Comparison of ENCODE assay signal across 30 cellular contexts in genomic region chr2:121504316-121504715, GRCh38. TPM values are rescaled to one million over a fixed set of nuclear protein-coding genes. Genes with fewer than 3 reads are reported as not detected.
DNase-seq lines count a peak whose midpoint lies in the region; ATAC-seq and TF ChIP-seq lines count a peak whose summit lies in the region.
"Had no signal": no experiment of that assay in that cellular context is flagged by ENCODE, and none has a peak within 500 bp of the region (broad histone marks: within the 10 kb centered on the region; RNA-seq: fewer than 3 reads in every experiment).

No MANE protein-coding gene starts in this region.

- intact Hi-C loops in CD4-positive, alpha-beta memory T cell (cut with micrococcal nuclease) = no loop called here

- no peak overlapping the region for H3K18ac ChIP-seq in mesenchymal stem cell (ENCODE audit: low read depth in 1 of 2, low read length in 2 of 2)

- H4K91ac ChIP-seq in mesenchymal stem cell (ENCODE audit: low read length) = no peak overlapping the region

- H2BK12ac ChIP-seq in mesenchymal stem cell (ENCODE audit: low read length in 2 of 2) = no peak overlapping the region

- H3K4me1 ChIP-seq in mesenchymal stem cell (ENCODE audit: control insufficient read depth, insufficient read depth, low read depth, low read length) = peaks cover 7% of the 10 kb centered on the region
- no peaks in the 10 kb centered on the region for H3K4me1 ChIP-seq in CD4-positive, alpha-beta memory T cell (ENCODE audit: insufficient read depth, low read length)
- H3K4me1 ChIP-seq: BLaER1, colonic mucosa, transverse colon had no signal

- no peak overlapping the region for H3K23ac ChIP-seq in mesenchymal stem cell (ENCODE audit: low read length in 2 of 2)

- peak overlapping the region; percentile 16 for H3K27ac Mint-ChIP-seq in activated naive CD4-positive, alpha-beta T cell treated with anti-CD3 and anti-CD28 coated beads, Interleukin-2, amount 50 U/mL, for 24 hours
- peak overlapping the region; percentile 61 for H3K27ac Mint-ChIP-seq in type B pancreatic cell
- no peak overlapping the region for H3K27ac Mint-ChIP-seq in CD4-positive, alpha-beta memory T cell
- H3K27ac Mint-ChIP-seq: activated CD8-positive, alpha-beta T cell treated with anti-CD3 and anti-CD28 coated beads, Interleukin-2, amount 10 ng/mL, durations not matched to agents 7 days and 5 days had no signal

- H3K27me3 ChIP-seq in brain microvascular endothelial cell (replicated peaks) = no peaks in the 10 kb centered on the region
- H3K27me3 ChIP-seq in mesenchymal stem cell (ENCODE audit: control insufficient read depth in 1 of 2, insufficient read depth in 1 of 2, low read length in 2 of 2) = no peaks in the 10 kb centered on the region
- H3K27me3 ChIP-seq in CD4-positive, alpha-beta memory T cell (ENCODE audit: insufficient read depth, low read length) = no peaks in the 10 kb centered on the region
- H3K27me3 ChIP-seq: adrenal gland, BLaER1, colonic mucosa, ovary, stomach, transverse colon had no signal

- H2BK5ac ChIP-seq in mesenchymal stem cell (ENCODE audit: low read depth, low read length, poor library complexity, severe bottlenecking) = peak overlapping the region; percentile 74

- no peak overlapping the region for H3K4me3 Mint-ChIP-seq in activated naive CD4-positive, alpha-beta T cell treated with anti-CD3 and anti-CD28 coated beads, Interleukin-2, amount 50 U/mL, for 24 hours
- H3K4me3 Mint-ChIP-seq in type B pancreatic cell = no peak overlapping the region
- no peak overlapping the region for H3K4me3 Mint-ChIP-seq in CD4-positive, alpha-beta memory T cell
- H3K4me3 Mint-ChIP-seq: activated CD8-positive, alpha-beta T cell treated with anti-CD3 and anti-CD28 coated beads, Interleukin-2, amount 10 ng/mL, durations not matched to agents 7 days and 5 days; naive B cell had no signal

- H3K9ac ChIP-seq in mesenchymal stem cell (ENCODE audit: low read length) = no peak overlapping the region
- H3K9ac ChIP-seq: BLaER1, KMS-11 had no signal

- DNase-seq in activated naive CD4-positive, alpha-beta T cell treated with Interleukin-2 at 50 U/mL for 16 hours = no peak
- DNase-seq in brain microvascular endothelial cell (no peak), mesenchymal stem cell (no peak), type B pancreatic cell (ENCODE audit: extremely low spot score, unreplicated experiment) (no peak), AG08395 (ENCODE audit: low spot score) (no peak)
- DNase-seq in CD4-positive, alpha-beta memory T cell = no peak
- DNase-seq: activated CD4-positive, CD25-positive, alpha-beta regulatory T cell treated with anti-CD3 and anti-CD28 coated beads, Interleukin-2, amount 50 U/mL, for 72 hours; activated CD8-positive, alpha-beta T cell treated with anti-CD3 and anti-CD28 coated beads, Interleukin-2, amount 10 ng/mL, durations not matched to agents 7 days and 5 days; colonic mucosa; COR-L47; DMS79; head of caudate nucleus; left cardiac atrium; naive B cell; NCI-H1436 treated with DMSO at 0.1 percent for 48 hours; NCI-H2107; NCI-H446 treated with DMSO at 0.1 percent for 48 hours; OCI-M1; ovary; right cardiac atrium; Right ventricle myocardium superior; stomach; transverse colon had no signal

- H3K36me3 Mint-ChIP-seq in activated naive CD4-positive, alpha-beta T cell treated with anti-CD3 and anti-CD28 coated beads, Interleukin-2, amount 50 U/mL, for 24 hours = peaks cover 43% of the 10 kb centered on the region
- peaks cover 57% of the 10 kb centered on the region for H3K36me3 Mint-ChIP-seq in type B pancreatic cell
- peaks cover 65 to 77% of the 10 kb centered on the region in 2 donors for H3K36me3 Mint-ChIP-seq in CD4-positive, alpha-beta memory T cell

- in situ Hi-C loops in brain microvascular endothelial cell (cut with HindIII; ENCODE audit: low pct_ligation_motif_present, low sequenced_read_pairs) = no loop called here

- H3K27me3 Mint-ChIP-seq in activated naive CD4-positive, alpha-beta T cell treated with anti-CD3 and anti-CD28 coated beads, Interleukin-2, amount 50 U/mL, for 24 hours = no peaks in the 10 kb centered on the region
- H3K27me3 Mint-ChIP-seq in type B pancreatic cell = no peaks in the 10 kb centered on the region
- H3K27me3 Mint-ChIP-seq in CD4-positive, alpha-beta memory T cell = no peaks in the 10 kb centered on the region
- H3K27me3 Mint-ChIP-seq: naive B cell had no signal

- TF ChIP-seq CTCF in brain microvascular endothelial cell (IDR thresholded peaks at IDR 0.05; ENCODE audit: low read depth, low read length, missing control alignments) (no peak), type B pancreatic cell (conservative IDR thresholded peaks at IDR 0.05) (no peak)

- H3K36me3 ChIP-seq in brain microvascular endothelial cell (replicated peaks) = no peaks in the 10 kb centered on the region
- H3K36me3 ChIP-seq in mesenchymal stem cell (ENCODE audit: control insufficient read depth in 1 of 2, insufficient read depth in 2 of 2, low read depth in 1 of 2, low read length in 2 of 2) = peaks cover 3 to 19% of the 10 kb centered on the region in 2 experiments
- H3K36me3 ChIP-seq in CD4-positive, alpha-beta memory T cell (ENCODE audit: insufficient read depth, low read length) = peaks cover 34% of the 10 kb centered on the region
- H3K36me3 ChIP-seq: colonic mucosa, ovary had no signal

- peak overlapping the region; percentile 94 for H2AK5ac ChIP-seq in mesenchymal stem cell (ENCODE audit: low read length, severe bottlenecking)

- H2AFZ ChIP-seq in mesenchymal stem cell (ENCODE audit: low read depth, low read length) = no peak overlapping the region

- no peaks in the 10 kb centered on the region for H3K9me3 ChIP-seq in mesenchymal stem cell (ENCODE audit: control insufficient read depth, low read length)
- no peaks in the 10 kb centered on the region for H3K9me3 ChIP-seq in CD4-positive, alpha-beta memory T cell (ENCODE audit: control insufficient read depth in 1 of 2, low read length in 2 of 2)
- H3K9me3 ChIP-seq: A549, adrenal gland, colonic mucosa, transverse colon had no signal

- no peak overlapping the region for H3K4ac ChIP-seq in mesenchymal stem cell (ENCODE audit: low read depth in 1 of 2, low read length in 2 of 2)

- no peak overlapping the region for H3K4me3 ChIP-seq in brain microvascular endothelial cell (ENCODE audit: low read depth, low read length)
- no peak overlapping the region for H3K4me3 ChIP-seq in mesenchymal stem cell (ENCODE audit: insufficient read depth in 1 of 2, low read depth in 1 of 2, low read length in 2 of 2)
- H3K4me3 ChIP-seq in CD4-positive, alpha-beta memory T cell (ENCODE audit: low read length in 2 of 2) = no peak overlapping the region
- H3K4me3 ChIP-seq: A549, adrenal gland, BLaER1, colonic mucosa, ovary, stomach, transverse colon had no signal

- H2BK120ac ChIP-seq in mesenchymal stem cell (ENCODE audit: low read depth, low read length) = no peak overlapping the region

- H3K4me1 Mint-ChIP-seq in activated naive CD4-positive, alpha-beta T cell treated with anti-CD3 and anti-CD28 coated beads, Interleukin-2, amount 50 U/mL, for 24 hours = peaks cover 34% of the 10 kb centered on the region
- H3K4me1 Mint-ChIP-seq in type B pancreatic cell (ENCODE audit: unreplicated experiment) = peaks cover 8% of the 10 kb centered on the region
- H3K4me1 Mint-ChIP-seq in CD4-positive, alpha-beta memory T cell = peaks cover 5 to 24% (median 19%) of the 10 kb centered on the region in 4 donors

- no peak for ATAC-seq in GM19395 (IDR thresholded peaks at IDR 0.05; ENCODE audit: unreplicated experiment)
- ATAC-seq: activated CD8-positive, alpha-beta T cell treated with anti-CD3 and anti-CD28 coated beads, Interleukin-2, amount 10 ng/mL, durations not matched to agents 7 days and 5 days had no signal

- peaks cover 5% of the 10 kb centered on the region for H3K9me3 Mint-ChIP-seq in activated naive CD4-positive, alpha-beta T cell treated with anti-CD3 and anti-CD28 coated beads, Interleukin-2, amount 50 U/mL, for 24 hours
- H3K9me3 Mint-ChIP-seq in type B pancreatic cell = peaks cover 5% of the 10 kb centered on the region
- H3K9me3 Mint-ChIP-seq in CD4-positive, alpha-beta memory T cell = peaks cover 0 to 14% (median 3%) of the 10 kb centered on the region in 8 donors

- 100% methylated on average over 1 of the region's 2 CpGs for WGBS in mesenchymal stem cell

- H4K8ac ChIP-seq in mesenchymal stem cell (ENCODE audit: low read length) = no peak overlapping the region

- no peak overlapping the region for H2BK15ac ChIP-seq in mesenchymal stem cell (ENCODE audit: low read depth, poor library complexity, severe bottlenecking)

- H3K79me1 ChIP-seq in mesenchymal stem cell (replicated peaks; ENCODE audit: low read length, poor library complexity, severe bottlenecking) = peaks cover 10% of the 10 kb centered on the region

- H3K4me2 ChIP-seq in mesenchymal stem cell (ENCODE audit: low read length, poor library complexity, severe bottlenecking) = no peak overlapping the region
- H3K4me2 ChIP-seq: BLaER1, KMS-11 had no signal

- CTCF ChIA-PET in CD4-positive, alpha-beta memory T cell (lab: Charles Lee; ENCODE audit: partially characterized antibody) = no interaction called here

- H3K14ac ChIP-seq in mesenchymal stem cell (ENCODE audit: low read length in 2 of 2) = no peak overlapping the region

- H3K27ac ChIP-seq in brain microvascular endothelial cell (peak overlapping the region; percentile 58), mesenchymal stem cell (ENCODE audit: low read length, poor library complexity, severe bottlenecking) (peak overlapping the region; percentile 87)
- no peak overlapping the region for H3K27ac ChIP-seq in CD4-positive, alpha-beta memory T cell (ENCODE audit: low read depth, low read length)
- H3K27ac ChIP-seq: BLaER1, colonic mucosa, KMS-11, ovary, stomach, transverse colon had no signal

- POLR2A ChIA-PET in CD4-positive, alpha-beta memory T cell (lab: Charles Lee; ENCODE audit: partially characterized antibody) = interaction anchor here (1.2 kb wide), 1 partner anchor 26 kb away, joined by 3 read pairs; the partner anchor contains the start of gene RNU4ATAC

RNA-seq across cellular contexts. Expression of gene RNU4ATAC, which starts 26.4 kb away (rescaled TPM):
- polyA plus RNA-seq in mesenchymal stem cell (2013, experiment 1 of 2) = not detected
- polyA plus RNA-seq in mesenchymal stem cell (2013, experiment 2 of 2) = not detected
- not detected in 2 replicates for total RNA-seq in type B pancreatic cell (ENCODE audit: low replicate concordance)
- total RNA-seq in CD4-positive, alpha-beta memory T cell = not detected
- polyA plus RNA-seq in CD4-positive, alpha-beta memory T cell = not detected
- total RNA-seq: activated CD8-positive, alpha-beta T cell treated with anti-CD3 and anti-CD28 coated beads, Interleukin-2, amount 10 ng/mL, durations not matched to agents 7 days and 5 days; adrenal gland; colonic mucosa; mesenteric fat pad; ovary had no signal
- polyA plus RNA-seq: A549, adrenal gland, ovary, right cardiac atrium, stomach had no signal

Comparison
In these comparisons a context has a peak if more than half of its experiments do, and no peak if none do; other contexts are left out.
1. H3K27ac Mint-ChIP-seq: peak in activated naive CD4-positive, alpha-beta T cell treated with anti-CD3 and anti-CD28 coated beads, Interleukin-2, amount 50 U/mL, for 24 hours (single experiment) and type B pancreatic cell (single experiment); none in CD4-positive, alpha-beta memory T cell (0 of 7).